Comparison of ENCODE assay signal across 24 cellular contexts in genomic region chr6:32608374-32608773, GRCh38. TPM values are rescaled to one million over a fixed set of nuclear protein-coding genes. Genes with fewer than 3 reads are reported as not detected.
DNase-seq lines count a peak whose midpoint lies in the region; ATAC-seq and TF ChIP-seq lines count a peak whose summit lies in the region.
"Had no signal": no experiment of that assay in that cellular context is flagged by ENCODE, and none has a peak within 500 bp of the region (broad histone marks: within the 10 kb centered on the region; RNA-seq: fewer than 3 reads in every experiment).

No MANE protein-coding gene starts in this region.

- H3K27me3 Mint-ChIP-seq in natural killer cell (ENCODE audit: low read depth in 2 of 2), result peaks cover 0 to 5% of the 10 kb centered on the region in 2 donors
- peaks cover 0 to 4% of the 10 kb centered on the region in 2 donors for H3K27me3 Mint-ChIP-seq in natural killer cell treated with Interleukin-12 subunit alpha and Interleukin-12 subunit beta and Interleukin-15 and Interleukin-18, amount 100 ng/mL, for 72 hours
- H3K27me3 Mint-ChIP-seq in mesothelial cell of epicardium (ENCODE audit: low read depth), result no peaks in the 10 kb centered on the region
- H3K27me3 Mint-ChIP-seq: activated T-cell treated with anti-CD3 and anti-CD28 coated beads, Interleukin-2, amount 50 U/mL, for 24 hours; CD4-positive, CD25-positive, alpha-beta regulatory T cell; T-cell had no signal

- H3K36me3 Mint-ChIP-seq in natural killer cell (no peaks in the 10 kb centered on the region), mesothelial cell of epicardium (no peaks in the 10 kb centered on the region)
- peaks cover 4% of the 10 kb centered on the region for H3K36me3 Mint-ChIP-seq in natural killer cell treated with Interleukin-12 subunit alpha and Interleukin-12 subunit beta and Interleukin-15 and Interleukin-18, amount 100 ng/mL, for 72 hours
- H3K36me3 Mint-ChIP-seq: CD4-positive, CD25-positive, alpha-beta regulatory T cell; T-cell had no signal

- no peaks in the 10 kb centered on the region for H3K4me1 ChIP-seq in testis
- H3K4me1 ChIP-seq: body of pancreas, lower lobe of right lung, parathyroid adenoma had no signal

- no peaks in the 10 kb centered on the region for H3K9me3 ChIP-seq in testis
- H3K9me3 ChIP-seq: body of pancreas, lower lobe of right lung had no signal

- no peak for TF ChIP-seq POLR2A in testis (IDR thresholded peaks at IDR 0.05)

- H3K27ac Mint-ChIP-seq in natural killer cell (peak overlapping the region in 1 of 2 donors; percentile 6), mesothelial cell of epicardium (no peak overlapping the region)
- no peak overlapping the region for H3K27ac Mint-ChIP-seq in natural killer cell treated with Interleukin-12 subunit alpha and Interleukin-12 subunit beta and Interleukin-15 and Interleukin-18, amount 100 ng/mL, for 72 hours
- H3K27ac Mint-ChIP-seq: activated naive CD8-positive, alpha-beta T cell treated with anti-CD3 and anti-CD28 coated beads, Interleukin-2, amount 10 ng/mL, durations not matched to agents 7 days and 5 days; activated T-cell treated with anti-CD3 and anti-CD28 coated beads, Interleukin-2, amount 50 U/mL, for 24 hours; T-cell had no signal

- no peak overlapping the region for H3K4me3 ChIP-seq in testis
- H3K4me3 ChIP-seq: body of pancreas, lower lobe of right lung had no signal

- H3K36me3 ChIP-seq in testis (ENCODE audit: low read depth, missing control alignments), result no peaks in the 10 kb centered on the region
- H3K36me3 ChIP-seq: lower lobe of right lung had no signal

- H3K4me1 Mint-ChIP-seq in natural killer cell (peaks cover 12 to 13% of the 10 kb centered on the region in 2 donors), mesothelial cell of epicardium (no peaks in the 10 kb centered on the region)
- H3K4me1 Mint-ChIP-seq in natural killer cell treated with Interleukin-12 subunit alpha and Interleukin-12 subunit beta and Interleukin-15 and Interleukin-18, amount 100 ng/mL, for 72 hours (ENCODE audit: low read depth in 2 of 2), result peaks cover 18 to 34% of the 10 kb centered on the region in 2 donors

- no peak overlapping the region for H3K4me3 Mint-ChIP-seq in natural killer cell
- no peak overlapping the region for H3K4me3 Mint-ChIP-seq in natural killer cell treated with Interleukin-12 subunit alpha and Interleukin-12 subunit beta and Interleukin-15 and Interleukin-18, amount 100 ng/mL, for 72 hours
- H3K4me3 Mint-ChIP-seq in mesothelial cell of epicardium, result no peak overlapping the region
- H3K4me3 Mint-ChIP-seq: activated naive CD8-positive, alpha-beta T cell treated with anti-CD3 and anti-CD28 coated beads, Interleukin-2, amount 10 ng/mL, durations not matched to agents 7 days and 5 days; activated T-cell treated with anti-CD3 and anti-CD28 coated beads, Interleukin-2, amount 50 U/mL, for 24 hours; CD4-positive, CD25-positive, alpha-beta regulatory T cell; T-cell had no signal

- TF ChIP-seq CTCF in natural killer cell (IDR thresholded peaks at IDR 0.05), result peak; percentile 15
- TF ChIP-seq CTCF in mesothelial cell of epicardium (IDR thresholded peaks at IDR 0.05; ENCODE audit: unreplicated experiment), result peak; percentile 34
- no peak for TF ChIP-seq CTCF in testis (IDR thresholded peaks at IDR 0.05)

- intact Hi-C loops in natural killer cell (cut with micrococcal nuclease) (no loop called here), testis (cut with DNase I; ENCODE audit: low total_unique reads) (no loop called here)

- no peaks in the 10 kb centered on the region for H3K9me3 Mint-ChIP-seq in natural killer cell
- no peaks in the 10 kb centered on the region for H3K9me3 Mint-ChIP-seq in natural killer cell treated with Interleukin-12 subunit alpha and Interleukin-12 subunit beta and Interleukin-15 and Interleukin-18, amount 100 ng/mL, for 72 hours
- no peaks in the 10 kb centered on the region for H3K9me3 Mint-ChIP-seq in mesothelial cell of epicardium

- H3K27ac ChIP-seq in testis, result no peak overlapping the region
- H3K27ac ChIP-seq: body of pancreas, lower lobe of right lung, parathyroid adenoma had no signal

- WGBS in testis, 2 donors, result 28 to 30% methylated on average over 3 of the region's 3 CpGs

- no peaks in the 10 kb centered on the region for H3K27me3 ChIP-seq in testis
- H3K27me3 ChIP-seq: body of pancreas had no signal

- no peak for ATAC-seq in natural killer cell
- no peak for ATAC-seq in natural killer cell treated with Interleukin-12 subunit alpha and Interleukin-12 subunit beta and Interleukin-15 and Interleukin-18, amount 100 ng/mL, for 72 hours
- ATAC-seq in GM19467 (IDR thresholded peaks at IDR 0.05; ENCODE audit: unreplicated experiment), result no peak
- no peak for ATAC-seq in HG03460 (IDR thresholded peaks at IDR 0.05; ENCODE audit: unreplicated experiment)
- ATAC-seq: body of pancreas, HCT116, HepG2, lower lobe of right lung, T-cell had no signal

- DNase-seq in natural killer cell, result no peak
- no peak for DNase-seq in natural killer cell treated with Interleukin-12 subunit alpha and Interleukin-12 subunit beta and Interleukin-15 and Interleukin-18, amount 100 ng/mL, for 72 hours (ENCODE audit: low spot score)
- peak; percentile 43 for DNase-seq in OCI-M1 (lab: John Stamatoyannopoulos, UW)
- DNase-seq in mesothelial cell of epicardium (ENCODE audit: low spot score in 2 of 2, unreplicated experiment in 2 of 2), result no peak
- DNase-seq in superior temporal gyrus (ENCODE audit: extremely low spot score), result no peak
- DNase-seq in testis, result no peak
- DNase-seq: activated CD4-positive, alpha-beta T cell treated with anti-CD3 and anti-CD28 coated beads, Interleukin-2, amount 50 U/mL, for 1 hour; activated naive CD8-positive, alpha-beta T cell treated with anti-CD3 and anti-CD28 coated beads, Interleukin-2, amount 10 ng/mL, durations not matched to agents 7 days and 5 days; activated T-cell treated with anti-CD3 and anti-CD28 coated beads, Interleukin-2, amount 50 U/mL, for 24 hours; body of pancreas; CD4-positive, CD25-positive, alpha-beta regulatory T cell; DND-41; islet precursor cell; lower lobe of right lung; NCI-H146; SHP77; stimulated activated CD4-positive, alpha-beta T cell treated with anti-CD3 and anti-CD28 coated beads, Interleukin-2, amount 100 ng/mL, for 24 hours; T-cell had no signal

RNA-seq across cellular contexts. Expression of gene HLA-DRB1, which starts 18.7 kb away (rescaled TPM):
- total RNA-seq in natural killer cell (100 to 1,000 TPM in 1 of 3 donors, 10 to 100 TPM in 2; 42.8 to 123 (median 53.9) TPM), mesothelial cell of epicardium (4.5 to 5.4 TPM (median 5.3 TPM) in 3 replicates), testis (10 to 100 TPM in 1 of 2 donors, 1 to 10 TPM in 1; 9.5 to 12.0 TPM)
- 100 to 1,000 TPM in 1 of 2 donors, 10 to 100 TPM in 1; 69.9 to 117 TPM for total RNA-seq in natural killer cell treated with Interleukin-12 subunit alpha and Interleukin-12 subunit beta and Interleukin-15 and Interleukin-18, amount 100 ng/mL, for 72 hours
- polyA plus RNA-seq in testis (ENCODE audit: insufficient read depth, low read depth, low replicate concordance), result 135 TPM
- polyA plus RNA-seq: HepG2 had no signal

RNA-seq across cellular contexts. Expression of gene HLA-DQA1, which starts 28.8 kb away (rescaled TPM):
- total RNA-seq in natural killer cell (10 to 100 TPM in 2 of 3 donors, 1 to 10 TPM in 1; 7.0 to 46.7 (median 39.9) TPM), mesothelial cell of epicardium (not detected in 3 replicates), testis (1 to 10 TPM in 1 of 2 donors, under 1 TPM in 1; 0.94 to 1.6 TPM)
- total RNA-seq in natural killer cell treated with Interleukin-12 subunit alpha and Interleukin-12 subunit beta and Interleukin-15 and Interleukin-18, amount 100 ng/mL, for 72 hours, result 10 to 100 TPM in 1 of 2 donors, 1 to 10 TPM in 1; 7.8 to 92.0 TPM
- 33.9 TPM for polyA plus RNA-seq in testis (ENCODE audit: insufficient read depth, low read depth, low replicate concordance)
- total RNA-seq: HepG2, M059J had no signal
- polyA plus RNA-seq: HepG2 had no signal

RNA-seq across cellular contexts. Expression of gene HLA-DQB1, which starts 58.1 kb away (rescaled TPM):
- total RNA-seq in natural killer cell (10 to 100 TPM; 24.8 to 97.3 (median 25.5) TPM), mesothelial cell of epicardium (9.0 to 9.8 TPM (median 9.7 TPM) in 3 replicates), testis (1 to 10 TPM in 1 of 2 donors, under 1 TPM in 1; 0.08 to 1.7 TPM)
- 10 to 100 TPM; 21.0 to 48.6 TPM for total RNA-seq in natural killer cell treated with Interleukin-12 subunit alpha and Interleukin-12 subunit beta and Interleukin-15 and Interleukin-18, amount 100 ng/mL, for 72 hours
- polyA plus RNA-seq in testis (ENCODE audit: insufficient read depth, low read depth, low replicate concordance), result 7.7 TPM
- total RNA-seq: HepG2, M059J had no signal
- polyA plus RNA-seq: HepG2 had no signal

Comparison
In these comparisons a context has a peak if more than half of its experiments do, and no peak if none do; other contexts are left out.
1. CTCF ChIP-seq: peak in natural killer cell (single experiment) and mesothelial cell of epicardium (single experiment); none in testis (0 of 3).